8 cellular contexts compared by ENCODE assay signal in genomic region chr1:243496173-243496553, GRCh38.
DNase-seq lines count a peak whose midpoint lies in the region; ATAC-seq and TF ChIP-seq lines count a peak whose summit lies in the region.

No MANE protein-coding gene starts in this region.

- H3K27ac Mint-ChIP-seq in neural crest cell (ENCODE audit: unreplicated experiment): peak overlapping the region; percentile 65

- H3K4me1 ChIP-seq in A673 (ENCODE audit: insufficient read depth, low read length, poor library complexity, severe bottlenecking) (peaks cover 34% of the 10 kb centered on the region), esophagus (ENCODE audit: control insufficient read depth in 2 of 2, insufficient read depth in 2 of 2, low read length in 1 of 2) (peaks cover 0 to 6% of the 10 kb centered on the region in 2 donors)

- no TSS peak for BruUV-seq in A673 (replicated peaks; lab: Mats Ljungman, UMichigan)

- H3K4me3 ChIP-seq in A673 (ENCODE audit: low read depth, low read length, poor library complexity, severe bottlenecking): no peak overlapping the region
- no peak overlapping the region for H3K4me3 ChIP-seq in esophagus (ENCODE audit: low read depth in 1 of 2, low read length in 2 of 2)

- no peaks in the 10 kb centered on the region for H3K9me3 ChIP-seq in A673 (ENCODE audit: low read depth, low read length, poor library complexity, severe bottlenecking)
- no peaks in the 10 kb centered on the region for H3K9me3 ChIP-seq in esophagus (ENCODE audit: control insufficient read depth in 2 of 2, insufficient read depth in 1 of 2, low read depth in 1 of 2, low read length in 1 of 2)

- H3K27me3 ChIP-seq in A673 (replicated peaks; ENCODE audit: insufficient read depth, low read depth, low read length, poor library complexity) (no peaks in the 10 kb centered on the region), esophagus (ENCODE audit: control insufficient read depth in 1 of 2, insufficient read depth in 2 of 2, low read length in 2 of 2) (no peaks in the 10 kb centered on the region)

- 73 to 81% methylated on average over 15 of the region's 15 CpGs for WGBS in esophagus, 2 donors

- TF ChIP-seq CTCF in A673 (conservative IDR thresholded peaks at IDR 0.05; ENCODE audit: low read depth, low read length) (no peak), neural crest cell (conservative IDR thresholded peaks at IDR 0.05) (no peak)

- no peaks in the 10 kb centered on the region for H3K9me3 Mint-ChIP-seq in neural crest cell

- H3K27ac ChIP-seq in A673 (ENCODE audit: low read depth, low read length, poor library complexity, severe bottlenecking) (peak overlapping the region; percentile 73), esophagus (ENCODE audit: low read depth in 2 of 2, low read length in 1 of 2) (peak overlapping the region; percentile 43 to 65)

- intact Hi-C loops in A673 (cut with micrococcal nuclease; ENCODE audit: unreplicated experiment): no loop called here

- H3K27me3 Mint-ChIP-seq in neural crest cell (ENCODE audit: low read depth): no peaks in the 10 kb centered on the region

- H3K4me1 Mint-ChIP-seq in neural crest cell: peaks cover 38% of the 10 kb centered on the region

- CTCF ChIA-PET in A673 (lab: Charles Lee): no interaction called here

- H3K36me3 Mint-ChIP-seq in neural crest cell (ENCODE audit: low read depth): peaks cover 21% of the 10 kb centered on the region

- ATAC-seq in HG02623 (IDR thresholded peaks at IDR 0.05; ENCODE audit: unreplicated experiment): no peak
- ATAC-seq in HG03025 (IDR thresholded peaks at IDR 0.05; ENCODE audit: low FRiP score, unreplicated experiment): no peak

- H3K4me3 Mint-ChIP-seq in neural crest cell: peak overlapping the region; percentile 3

- no peaks in the 10 kb centered on the region for H3K36me3 ChIP-seq in A673 (ENCODE audit: insufficient read depth, low read length, poor library complexity, severe bottlenecking)
- peaks cover 2 to 9% of the 10 kb centered on the region in 2 donors for H3K36me3 ChIP-seq in esophagus (ENCODE audit: control insufficient read depth in 2 of 2, insufficient read depth in 2 of 2, low read length in 1 of 2)

- DNase-seq in A673 (ENCODE audit: low spot score) (no peak), NCI-H2029 (lab: John Stamatoyannopoulos, UW) (peak; percentile 73), neural crest cell (ENCODE audit: low read depth, low spot score) (no peak), SKM-1 treated with dmso at 0.1 percent for 144 hours (lab: John Stamatoyannopoulos, UW; ENCODE audit: unreplicated experiment) (no peak), NAMALWA (ENCODE audit: low spot score) (no peak)

- POLR2A ChIA-PET in A673 (lab: Charles Lee; ENCODE audit: low non-redundant PET): no interaction called here
